ENCODE assay signal across 11 cellular contexts in the genomic region with DNA sequence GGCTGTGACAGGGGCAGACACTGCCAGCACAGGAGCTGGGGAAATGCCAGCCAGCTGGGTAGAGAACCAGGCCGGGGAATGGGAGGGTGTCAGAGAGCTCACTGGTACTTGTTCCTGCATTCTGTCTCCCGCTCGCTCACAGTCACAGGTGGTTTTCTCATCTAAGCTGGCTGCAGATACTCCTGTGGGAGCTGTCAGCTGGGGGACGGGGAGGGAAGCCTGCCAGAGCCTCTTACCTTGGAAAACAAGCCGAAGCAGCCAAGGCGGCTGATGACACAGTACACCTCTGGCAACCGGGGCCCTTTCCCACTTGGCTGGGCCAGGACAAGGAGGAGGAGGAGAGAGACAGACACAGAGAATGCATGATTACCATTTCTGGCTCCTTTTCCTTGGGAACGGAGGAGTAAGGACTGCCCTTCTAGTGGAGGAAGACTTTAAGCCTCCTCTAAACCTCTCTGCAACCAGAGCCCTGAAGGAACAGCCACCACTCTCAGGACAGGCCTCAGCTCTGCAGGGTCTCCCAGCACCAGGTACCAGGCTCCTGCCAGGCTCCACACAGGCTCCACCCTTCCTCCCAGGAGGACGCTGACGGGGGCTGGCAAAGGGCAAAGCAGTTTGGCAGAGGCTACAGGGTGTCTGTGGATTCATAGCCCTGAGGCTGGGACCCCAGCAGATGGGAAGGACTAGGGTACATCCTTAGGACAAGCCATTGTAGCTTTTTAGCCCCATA. TPM values are rescaled to one million over a fixed set of nuclear protein-coding genes. Genes with fewer than 3 reads are reported as not detected.
DNase-seq lines count a peak whose midpoint lies in the region; ATAC-seq and TF ChIP-seq lines count a peak whose summit lies in the region.
"Had no signal": no experiment of that assay in that cellular context is flagged by ENCODE, and none has a peak within 500 bp of the region (broad histone marks: within the 10 kb centered on the region; RNA-seq: fewer than 3 reads in every experiment).

No MANE protein-coding gene starts in this region.

- H3K4me2 ChIP-seq in BLaER1, result peak overlapping the region; percentile 22; the same call in 1 of the 2 replicates

- TF ChIP-seq CTCF in Peyer's patch (IDR thresholded peaks at IDR 0.05) (no peak), heart left ventricle (IDR thresholded peaks at IDR 0.05) (no peak), prostate gland (IDR thresholded peaks at IDR 0.05) (no peak)

- intact Hi-C loops in heart left ventricle (cut with DNase I), result loop anchor here in 3 of 10 donors (5.0 to 10.0 kb wide), 2 partner anchors 67 to 105 kb away; a partner anchor contains a TSS
- intact Hi-C loops in prostate gland (cut with DNase I), result loop anchor here (2.0 kb wide), 2 partner anchors 61 to 101 kb away; no protein-coding TSS in a partner anchor

- no peaks in the 10 kb centered on the region for H4K20me1 ChIP-seq in BLaER1

- WGBS in heart left ventricle, 4 donors, result 18 to 25% (median 20%) methylated on average over 10 of the region's 10 CpGs
- WGBS in prostate gland, result 13% methylated on average over 7 of the region's 10 CpGs

- TF ChIP-seq POLR2A in Peyer's patch (IDR thresholded peaks at IDR 0.05) (no peak), heart left ventricle (IDR thresholded peaks at IDR 0.05) (no peak), prostate gland (IDR thresholded peaks at IDR 0.05) (no peak)

- DNase-seq in Peyer's patch (no peak), heart left ventricle (peak; percentile 65 to 91 (median 85)), prostate gland (ENCODE audit: low spot score) (peak; percentile 92), COLO668 (lab: John Stamatoyannopoulos, UW; ENCODE audit: unreplicated experiment) (no peak), islet precursor cell (no peak), NCI-H2081 (lab: John Stamatoyannopoulos, UW) (no peak)
- DNase-seq: foreskin keratinocyte; mammary epithelial cell; stimulated activated CD8-positive, alpha-beta memory T cell treated with anti-CD3 and anti-CD28 coated beads, Interleukin-4, amount 100 ng/mL, for 48 hours had no signal

- no peaks in the 10 kb centered on the region for H3K36me3 ChIP-seq in BLaER1
- H3K36me3 ChIP-seq in Peyer's patch, result peaks cover 0 to 60% (median 0%) of the 10 kb centered on the region in 3 donors
- H3K36me3 ChIP-seq in heart left ventricle, result peaks cover 0 to 65% (median 42%) of the 10 kb centered on the region in 9 donors
- no peaks in the 10 kb centered on the region for H3K36me3 ChIP-seq in prostate gland

- H3K4me3 ChIP-seq in BLaER1 (no peak overlapping the region), Peyer's patch (no peak overlapping the region), heart left ventricle (no peak overlapping the region), prostate gland (no peak overlapping the region)

- H3K27ac ChIP-seq in BLaER1 (no peak overlapping the region), Peyer's patch (peak overlapping the region; percentile 49 to 89 (median 56)), heart left ventricle (peak overlapping the region; percentile 61 to 95 (median 79)), prostate gland (peak overlapping the region; percentile 72 to 90)
- H3K27ac ChIP-seq: foreskin keratinocyte had no signal

- H3K27me3 ChIP-seq in BLaER1 (no peaks in the 10 kb centered on the region), Peyer's patch (no peaks in the 10 kb centered on the region), heart left ventricle (no peaks in the 10 kb centered on the region), prostate gland (replicated peaks; ENCODE audit: insufficient read depth) (no peaks in the 10 kb centered on the region)
- H3K27me3 ChIP-seq: foreskin keratinocyte had no signal

- H3K4me1 ChIP-seq in BLaER1, result peaks cover 19% of the 10 kb centered on the region
- no peaks in the 10 kb centered on the region for H3K4me1 ChIP-seq in Peyer's patch
- H3K4me1 ChIP-seq in heart left ventricle, result peaks cover 14 to 39% (median 31%) of the 10 kb centered on the region in 12 donors
- H3K4me1 ChIP-seq in prostate gland (replicated peaks), result peaks cover 4% of the 10 kb centered on the region
- H3K4me1 ChIP-seq: foreskin keratinocyte had no signal

- H3K9ac ChIP-seq in BLaER1, result 0 out of 2 replicates have a peak overlapping the region, but pooled peaks have one; percentile 21

- ATAC-seq in heart left ventricle (peak; percentile 28 to 76 (median 65)), GM18867 (IDR thresholded peaks at IDR 0.05; ENCODE audit: unreplicated experiment) (no peak)
- ATAC-seq: foreskin keratinocyte had no signal

- H3K9me3 ChIP-seq in BLaER1, result no peaks in the 10 kb centered on the region
- H3K9me3 ChIP-seq in Peyer's patch, result no peaks in the 10 kb centered on the region
- no peaks in the 10 kb centered on the region for H3K9me3 ChIP-seq in heart left ventricle
- no peaks in the 10 kb centered on the region for H3K9me3 ChIP-seq in prostate gland

RNA-seq across cellular contexts. Expression of a gene that starts 25.1 kb away (rescaled TPM):
- 100 to 1,000 TPM; 476 to 923 (median 619) TPM for total RNA-seq in Peyer's patch
- total RNA-seq in heart left ventricle, result 100 to 1,000 TPM; 299 to 597 (median 438) TPM
- 1,000 to 10,000 TPM; 1,719 to 2,980 TPM for polyA plus RNA-seq in heart left ventricle
- total RNA-seq in prostate gland, result 1,000 to 10,000 TPM in 1 of 2 donors, 100 to 1,000 TPM in 1; 693 to 1,360 TPM

RNA-seq across cellular contexts. Expression of a gene that starts 25.2 kb away (rescaled TPM):
- total RNA-seq in Peyer's patch, result 10 to 100 TPM; 12.1 to 34.2 (median 19.8) TPM
- 10 to 100 TPM in 1 of 9 donors, 1 to 10 TPM in 7, under 1 TPM in 1; 0.71 to 10.1 (median 4.1) TPM for total RNA-seq in heart left ventricle
- polyA plus RNA-seq in heart left ventricle, result 1 to 10 TPM in 1 of 2 donors, under 1 TPM in 1; 0.72 to 2.6 TPM
- total RNA-seq in prostate gland, result 10 to 100 TPM in 1 of 2 donors, 1 to 10 TPM in 1; 2.8 to 10.5 TPM

Comparison
In these comparisons a context has a peak if more than half of its experiments do, and no peak if none do; other contexts are left out.
1. DNase-seq: peak in heart left ventricle (5 of 5) and prostate gland (single experiment); none in Peyer's patch (0 of 3), COLO668 (single experiment), islet precursor cell (single experiment) and NCI-H2081 (0 of 2).